ENCODE assay signal across 30 cellular contexts in genomic region chr5:56366986-56367385, GRCh38.
"Had no signal": no experiment of that assay in that cellular context is flagged by ENCODE, and none has a peak within 500 bp of the region (broad histone marks: within the 10 kb centered on the region; RNA-seq: fewer than 3 reads in every experiment).

No MANE protein-coding gene starts in this region.

- H3K27me3 Mint-ChIP-seq: activated CD4-positive, alpha-beta memory T cell treated with anti-CD3 and anti-CD28 coated beads, Interleukin-2, amount 10 ng/mL, durations not matched to agents 7 days and 5 days; activated CD4-positive, alpha-beta T cell treated with anti-CD3 and anti-CD28 coated beads, Interleukin-2, amount 10 ng/mL, durations not matched to agents 7 days and 5 days; activated naive CD4-positive, alpha-beta T cell treated with anti-CD3 and anti-CD28 coated beads, Interleukin-2, amount 50 U/mL, for 24 hours; activated T-cell treated with anti-CD3 and anti-CD28 coated beads, Interleukin-2, amount 50 U/mL, for 24 hours had no signal

- H3K4me3 ChIP-seq: esophagus muscularis mucosa, gastrocnemius medialis, heart left ventricle had no signal

- H3K36me3 Mint-ChIP-seq: activated naive CD4-positive, alpha-beta T cell treated with anti-CD3 and anti-CD28 coated beads, Interleukin-2, amount 50 U/mL, for 24 hours had no signal

- H3K9me3 Mint-ChIP-seq: activated CD4-positive, alpha-beta memory T cell treated with anti-CD3 and anti-CD28 coated beads, Interleukin-2, amount 10 ng/mL, durations not matched to agents 7 days and 5 days; activated naive CD4-positive, alpha-beta T cell treated with anti-CD3 and anti-CD28 coated beads, Interleukin-2, amount 50 U/mL, for 24 hours; activated T-cell treated with anti-CD3 and anti-CD28 coated beads, Interleukin-2, amount 50 U/mL, for 24 hours; central memory CD8-positive, alpha-beta T cell had no signal

- DNase-seq: activated CD4-positive, alpha-beta memory T cell treated with anti-CD3 and anti-CD28 coated beads, Interleukin-2, amount 10 ng/mL, durations not matched to agents 7 days and 5 days; activated CD4-positive, alpha-beta T cell treated with anti-CD3 and anti-CD28 coated beads for 1 hour; activated CD4-positive, alpha-beta T cell treated with anti-CD3 and anti-CD28 coated beads for 4 hours; activated CD4-positive, alpha-beta T cell treated with anti-CD3 and anti-CD28 coated beads, Interleukin-2, amount 10 ng/mL, durations not matched to agents 7 days and 5 days; activated CD4-positive, alpha-beta T cell treated with anti-CD3 and anti-CD28 coated beads, Interleukin-2, amount 50 U/mL, for 4 hours; activated CD4-positive, CD25-positive, alpha-beta regulatory T cell; activated CD8-positive, alpha-beta memory T cell treated with anti-CD3 and anti-CD28 coated beads, Interleukin-2, amount 50 U/mL, for 48 hours; activated effector memory CD4-positive, alpha-beta T cell treated with anti-CD3 and anti-CD28 coated beads, Interleukin-2, amount 50 U/mL, for 16 hours; activated naive CD4-positive, alpha-beta T cell treated with anti-CD3 and anti-CD28 coated beads for 36 hours; activated naive CD8-positive, alpha-beta T cell treated with anti-CD3 and anti-CD28 coated beads, Interleukin-2, amount 10 ng/mL, durations not matched to agents 7 days and 5 days; activated T-cell treated with anti-CD3 and anti-CD28 coated beads for 4 hours; activated T-cell treated with anti-CD3 and anti-CD28 coated beads, Interleukin-2, amount 50 U/mL, for 24 hours; amniotic stem cell; anterior cingulate cortex; brain microvascular endothelial cell; cortex of kidney; dermis blood vessel endothelial cell; effector CD4-positive, alpha-beta T cell; effector memory CD8-positive, alpha-beta T cell; erythroblast; foreskin keratinocyte; gastrocnemius medialis; glutamatergic neuron; heart left ventricle; T-helper 2 cell had no signal

- H3K27me3 ChIP-seq: brain microvascular endothelial cell, esophagus muscularis mucosa, foreskin keratinocyte, gastrocnemius medialis, heart left ventricle had no signal

- H3K9me3 ChIP-seq: esophagus muscularis mucosa, gastrocnemius medialis, heart left ventricle had no signal

- H3K27ac ChIP-seq: brain microvascular endothelial cell, esophagus muscularis mucosa, foreskin keratinocyte, gastrocnemius medialis, heart left ventricle had no signal

- H3K4me3 Mint-ChIP-seq: activated CD4-positive, alpha-beta memory T cell treated with anti-CD3 and anti-CD28 coated beads, Interleukin-2, amount 10 ng/mL, durations not matched to agents 7 days and 5 days; activated CD4-positive, alpha-beta T cell treated with anti-CD3 and anti-CD28 coated beads, Interleukin-2, amount 10 ng/mL, durations not matched to agents 7 days and 5 days; activated naive CD4-positive, alpha-beta T cell treated with anti-CD3 and anti-CD28 coated beads for 36 hours; activated naive CD4-positive, alpha-beta T cell treated with anti-CD3 and anti-CD28 coated beads, Interleukin-2, amount 50 U/mL, for 24 hours; activated naive CD8-positive, alpha-beta T cell treated with anti-CD3 and anti-CD28 coated beads, Interleukin-2, amount 10 ng/mL, durations not matched to agents 7 days and 5 days; activated T-cell treated with anti-CD3 and anti-CD28 coated beads, Interleukin-2, amount 50 U/mL, for 24 hours; activated T-helper 1 cell treated with anti-CD3 and anti-CD28 coated beads, Interleukin-12 subunit alpha, Interleukin-12 subunit beta, Interleukin-2, Interleukin-4 antibody, amounts not matched to agents 30 ng/mL and 10 ng/mL and 1 ng/mL, durations not matched to agents 14 hours and 24 hours and 36 hours; central memory CD8-positive, alpha-beta T cell; effector memory CD8-positive, alpha-beta T cell had no signal

- H3K27ac Mint-ChIP-seq: activated CD4-positive, alpha-beta memory T cell treated with anti-CD3 and anti-CD28 coated beads, Interleukin-2, amount 10 ng/mL, durations not matched to agents 7 days and 5 days; activated CD4-positive, alpha-beta T cell treated with anti-CD3 and anti-CD28 coated beads, Interleukin-2, amount 10 ng/mL, durations not matched to agents 7 days and 5 days; activated naive CD4-positive, alpha-beta T cell treated with anti-CD3 and anti-CD28 coated beads for 36 hours; activated naive CD4-positive, alpha-beta T cell treated with anti-CD3 and anti-CD28 coated beads, Interleukin-2, amount 50 U/mL, for 24 hours; activated naive CD8-positive, alpha-beta T cell treated with anti-CD3 and anti-CD28 coated beads, Interleukin-2, amount 10 ng/mL, durations not matched to agents 7 days and 5 days; activated T-cell treated with anti-CD3 and anti-CD28 coated beads, Interleukin-2, amount 50 U/mL, for 24 hours; activated T-helper 1 cell treated with anti-CD3 and anti-CD28 coated beads, Interleukin-12 subunit alpha, Interleukin-12 subunit beta, Interleukin-2, Interleukin-4 antibody, amounts not matched to agents 30 ng/mL and 10 ng/mL and 1 ng/mL, durations not matched to agents 14 hours and 24 hours and 36 hours; activated T-helper 2 cell treated with anti-CD3 and anti-CD28 coated beads, Interferon-gamma antibody, Interleukin-2, Interleukin-4, amounts not matched to agents 10 μg/mL and 5 μg/mL and 100 μg/mL, durations not matched to agents 14 hours and 24 hours and 36 hours; effector memory CD8-positive, alpha-beta T cell had no signal

- H3K4me1 ChIP-seq: esophagus muscularis mucosa, foreskin keratinocyte, gastrocnemius medialis, heart left ventricle had no signal

- H3K4me1 Mint-ChIP-seq: activated CD4-positive, alpha-beta memory T cell treated with anti-CD3 and anti-CD28 coated beads, Interleukin-2, amount 10 ng/mL, durations not matched to agents 7 days and 5 days; activated CD4-positive, alpha-beta T cell treated with anti-CD3 and anti-CD28 coated beads, Interleukin-2, amount 10 ng/mL, durations not matched to agents 7 days and 5 days; activated naive CD4-positive, alpha-beta T cell treated with anti-CD3 and anti-CD28 coated beads, Interleukin-2, amount 50 U/mL, for 24 hours; activated naive CD8-positive, alpha-beta T cell treated with anti-CD3 and anti-CD28 coated beads, Interleukin-2, amount 10 ng/mL, durations not matched to agents 7 days and 5 days; central memory CD8-positive, alpha-beta T cell had no signal

- H3K36me3 ChIP-seq: brain microvascular endothelial cell, esophagus muscularis mucosa, gastrocnemius medialis, heart left ventricle had no signal

- ATAC-seq: effector memory CD8-positive, alpha-beta T cell; foreskin keratinocyte; gastrocnemius medialis; heart left ventricle had no signal
